Comparison of ENCODE assay signal across 9 cellular contexts in genomic region chr10:131980757-131981428, GRCh38. TPM values are rescaled to one million over a fixed set of nuclear protein-coding genes. Genes with fewer than 3 reads are reported as not detected.
A peak's percentile ranks its signal among the peaks of the same experiment; 100 is the strongest.
DNase-seq lines count a peak whose midpoint lies in the region; ATAC-seq and TF ChIP-seq lines count a peak whose summit lies in the region.
"Had no signal": no experiment of that assay in that cellular context is flagged by ENCODE, and none has a peak within 500 bp of the region (broad histone marks: within the 10 kb centered on the region; RNA-seq: fewer than 3 reads in every experiment).

No MANE protein-coding gene starts in this region.

- H3K27ac ChIP-seq in effector memory CD4-positive, alpha-beta T cell (ENCODE audit: insufficient read depth, low read length, poor library complexity, severe bottlenecking) = peak overlapping the region; percentile 63
- no peak overlapping the region for H3K27ac ChIP-seq in muscle layer of duodenum (ENCODE audit: low read length)
- H3K27ac ChIP-seq: KMS-11 had no signal

- H3K9me3 ChIP-seq in effector memory CD4-positive, alpha-beta T cell (ENCODE audit: control insufficient read depth, low read length) = no peaks in the 10 kb centered on the region
- no peaks in the 10 kb centered on the region for H3K9me3 ChIP-seq in muscle layer of duodenum (ENCODE audit: control insufficient read depth in 1 of 2, low read length in 2 of 2)

- no peaks in the 10 kb centered on the region for H3K27me3 ChIP-seq in effector memory CD4-positive, alpha-beta T cell (replicated peaks; ENCODE audit: control insufficient read depth, insufficient read depth, low read length, poor library complexity, severe bottlenecking)
- H3K27me3 ChIP-seq in muscle layer of duodenum (ENCODE audit: low read depth, low read length) = no peaks in the 10 kb centered on the region

- DNase-seq in DMS53 (lab: John Stamatoyannopoulos, UW) (peak; percentile 66), NCI-H526 treated with DMSO at 0.1 percent for 48 hours (lab: John Stamatoyannopoulos, UW) (peak; percentile 13), GF-D8 (lab: John Stamatoyannopoulos, UW) (no peak), omental fat pad (ENCODE audit: low spot score) (no peak)
- DNase-seq in effector memory CD4-positive, alpha-beta T cell = no peak
- DNase-seq in activated CD4-positive, CD25-positive, alpha-beta regulatory T cell (lab: John Stamatoyannopoulos, UW) = no peak

- H3K4me1 ChIP-seq in effector memory CD4-positive, alpha-beta T cell (ENCODE audit: control insufficient read depth, insufficient read depth, low read length, poor library complexity, severe bottlenecking) = peaks cover 18% of the 10 kb centered on the region
- H3K4me1 ChIP-seq in muscle layer of duodenum (ENCODE audit: control insufficient read depth in 1 of 2, insufficient read depth in 2 of 2, low read length in 2 of 2) = peaks cover 0 to 21% of the 10 kb centered on the region in 2 donors

- H3K4me3 ChIP-seq in effector memory CD4-positive, alpha-beta T cell (ENCODE audit: insufficient read depth, low read depth, low read length, poor library complexity, severe bottlenecking) = peak overlapping the region; percentile 83
- peak overlapping the region; percentile 84 to 91 for H3K4me3 ChIP-seq in muscle layer of duodenum (ENCODE audit: low read depth in 1 of 2, low read length in 2 of 2)

- ATAC-seq in GM21367 (IDR thresholded peaks at IDR 0.05; ENCODE audit: unreplicated experiment) (no peak), omental fat pad (ENCODE audit: low FRiP score) (no peak)

- no peak for TF ChIP-seq CTCF in omental fat pad (IDR thresholded peaks at IDR 0.05)

- H3K36me3 ChIP-seq in effector memory CD4-positive, alpha-beta T cell (ENCODE audit: control insufficient read depth, insufficient read depth, low read length) = no peaks in the 10 kb centered on the region
- H3K36me3 ChIP-seq in muscle layer of duodenum (ENCODE audit: control insufficient read depth in 1 of 2, insufficient read depth in 2 of 2, low read length in 2 of 2) = no peaks in the 10 kb centered on the region

RNA-seq across cellular contexts. Expression of gene BNIP3, which starts 0.8 kb away (rescaled TPM):
- total RNA-seq in omental fat pad = 100 to 1,000 TPM in 3 of 4 donors, 10 to 100 TPM in 1; 66.3 to 192 (median 149) TPM

Comparison
In these comparisons a context has a peak if more than half of its experiments do, and no peak if none do; other contexts are left out.
1. DNase-seq: peak in DMS53 (single experiment) and NCI-H526 treated with DMSO at 0.1 percent for 48 hours (single experiment); none in effector memory CD4-positive, alpha-beta T cell (0 of 3), GF-D8 (single experiment), activated CD4-positive, CD25-positive, alpha-beta regulatory T cell (0 of 4) and omental fat pad (single experiment).